Comparison of ENCODE assay signal across 17 cellular contexts in genomic region chrX:101999644-102000539, GRCh38.
"Had no signal": no experiment of that assay in that cellular context is flagged by ENCODE, and none has a peak within 500 bp of the region (broad histone marks: within the 10 kb centered on the region; RNA-seq: fewer than 3 reads in every experiment).

No MANE protein-coding gene starts in this region.

- H3K27me3 ChIP-seq: adrenal gland had no signal

- DNase-seq: activated CD4-positive, alpha-beta T cell treated with anti-CD3 and anti-CD28 coated beads for 36 hours; activated naive CD4-positive, alpha-beta T cell treated with anti-CD3 and anti-CD28 coated beads, Interleukin-2, amount 50 U/mL, for 16 hours; adrenal gland; effector memory CD8-positive, alpha-beta T cell; hippocampal formation; left ventricle myocardium inferior; small intestine; T-cell had no signal

- H3K36me3 ChIP-seq: adrenal gland, left ventricle myocardium inferior, pancreas had no signal

- H3K4me3 Mint-ChIP-seq: activated CD4-positive, alpha-beta T cell treated with anti-CD3 and anti-CD28 coated beads for 36 hours; activated T-helper 17 cell treated with anti-CD3 and anti-CD28 coated beads, Interleukin-2, amount 50 U/mL, for 72 hours; brain; dendritic cell treated with granulocyte-macrophage colony-stimulating factor and Interleukin-4, amounts not matched to agents 40 ng/mL and 50 ng/mL, for 4 days; effector memory CD8-positive, alpha-beta T cell; memory B cell; nephron; T-cell had no signal

- H3K36me3 Mint-ChIP-seq: brain, memory B cell, T-cell had no signal

- H3K27ac ChIP-seq: adrenal gland, left ventricle myocardium inferior, pancreas, VCaP had no signal

- H3K4me1 Mint-ChIP-seq: activated CD4-positive, alpha-beta T cell treated with anti-CD3 and anti-CD28 coated beads for 36 hours; activated T-helper 17 cell treated with anti-CD3 and anti-CD28 coated beads, Interleukin-2, amount 50 U/mL, for 72 hours; brain; memory B cell; nephron; T-cell had no signal

- H3K4me3 ChIP-seq: adrenal gland, left ventricle myocardium inferior, pancreas had no signal

- H3K4me1 ChIP-seq: adrenal gland, left ventricle myocardium inferior, pancreas had no signal

- H3K9me3 ChIP-seq: pancreas had no signal

- H3K27me3 Mint-ChIP-seq: activated T-helper 17 cell treated with anti-CD3 and anti-CD28 coated beads, Interleukin-2, amount 50 U/mL, for 72 hours; brain; dendritic cell treated with granulocyte-macrophage colony-stimulating factor and Interleukin-4, amounts not matched to agents 40 ng/mL and 50 ng/mL, for 4 days had no signal

- H3K27ac Mint-ChIP-seq: activated CD4-positive, alpha-beta T cell treated with anti-CD3 and anti-CD28 coated beads for 36 hours; activated T-helper 17 cell treated with anti-CD3 and anti-CD28 coated beads, Interleukin-2, amount 50 U/mL, for 72 hours; dendritic cell treated with granulocyte-macrophage colony-stimulating factor and Interleukin-4, amounts not matched to agents 40 ng/mL and 50 ng/mL, for 4 days; effector memory CD8-positive, alpha-beta T cell; memory B cell; nephron; T-cell had no signal

- FAIRE-seq: islet of Langerhans, pancreas, small intestine, urothelium cell line had no signal
